22 cellular contexts compared by ENCODE assay signal in genomic region chr15:58916962-58917361, GRCh38. TPM values are rescaled to one million over a fixed set of nuclear protein-coding genes. Genes with fewer than 3 reads are reported as not detected.
DNase-seq lines count a peak whose midpoint lies in the region; ATAC-seq and TF ChIP-seq lines count a peak whose summit lies in the region.
"Had no signal": no experiment of that assay in that cellular context is flagged by ENCODE, and none has a peak within 500 bp of the region (broad histone marks: within the 10 kb centered on the region; RNA-seq: fewer than 3 reads in every experiment).

No MANE protein-coding gene starts in this region.

- H3K36me3 ChIP-seq in psoas muscle (ENCODE audit: insufficient read depth in 1 of 2, low read depth in 1 of 2) (peaks cover 3 to 43% of the 10 kb centered on the region in 2 donors), subcutaneous abdominal adipose tissue (ENCODE audit: control insufficient read depth in 5 of 5, insufficient read depth in 5 of 5, low read length in 5 of 5) (peaks cover 6 to 30% (median 25%) of the 10 kb centered on the region in 5 donors)

- H3K27ac ChIP-seq in psoas muscle (peak overlapping the region; percentile 24), subcutaneous abdominal adipose tissue (ENCODE audit: low read depth, low read length) (peak overlapping the region; percentile 14)
- H3K27ac ChIP-seq: 22Rv1, BLaER1, C4-2B had no signal

- no peaks in the 10 kb centered on the region for H3K9me3 Mint-ChIP-seq in activated naive CD8-positive, alpha-beta T cell (ENCODE audit: low read depth)
- no peaks in the 10 kb centered on the region for H3K9me3 Mint-ChIP-seq in activated naive CD8-positive, alpha-beta T cell treated with anti-CD3 and anti-CD28 coated beads, Interleukin-2, amount 50 U/mL, for 24 hours
- H3K9me3 Mint-ChIP-seq in activated T-helper 17 cell treated with anti-CD3 and anti-CD28 coated beads, Interleukin-2, amount 50 U/mL, for 72 hours, result no peaks in the 10 kb centered on the region
- H3K9me3 Mint-ChIP-seq in immature natural killer cell, result no peaks in the 10 kb centered on the region
- H3K9me3 Mint-ChIP-seq: CD4-positive, alpha-beta T cell; CD8-positive, alpha-beta memory T cell; GM23338; H9 had no signal

- no peak for TF ChIP-seq CTCF in psoas muscle (IDR thresholded peaks at IDR 0.05)

- WGBS in psoas muscle, 3 donors, result 66 to 79% (median 78%) methylated on average over 2 of the region's 2 CpGs

- no peak overlapping the region for H3K4me3 Mint-ChIP-seq in activated naive CD8-positive, alpha-beta T cell
- H3K4me3 Mint-ChIP-seq in activated naive CD8-positive, alpha-beta T cell treated with anti-CD3 and anti-CD28 coated beads, Interleukin-2, amount 50 U/mL, for 24 hours, result no peak overlapping the region
- H3K4me3 Mint-ChIP-seq in activated T-helper 17 cell treated with anti-CD3 and anti-CD28 coated beads, Interleukin-2, amount 50 U/mL, for 72 hours, result no peak overlapping the region
- no peak overlapping the region for H3K4me3 Mint-ChIP-seq in immature natural killer cell
- H3K4me3 Mint-ChIP-seq: B cell; CD4-positive, alpha-beta T cell; GM23338; H9 had no signal

- no peaks in the 10 kb centered on the region for H3K9me3 ChIP-seq in psoas muscle
- no peaks in the 10 kb centered on the region for H3K9me3 ChIP-seq in subcutaneous abdominal adipose tissue (ENCODE audit: control insufficient read depth in 5 of 5, low read length in 5 of 5)
- H3K9me3 ChIP-seq: BLaER1 had no signal

- intact Hi-C loops in psoas muscle (cut with DNase I), result no loop called here

- H3K27me3 ChIP-seq in psoas muscle (ENCODE audit: insufficient read depth in 3 of 3, low read length in 2 of 3) (no peaks in the 10 kb centered on the region), subcutaneous abdominal adipose tissue (ENCODE audit: control insufficient read depth in 5 of 5, insufficient read depth in 4 of 5, low read length in 5 of 5) (no peaks in the 10 kb centered on the region)
- H3K27me3 ChIP-seq: BLaER1 had no signal

- peaks cover 36% of the 10 kb centered on the region for H3K4me1 Mint-ChIP-seq in activated naive CD8-positive, alpha-beta T cell (ENCODE audit: low read depth)
- peaks cover 17% of the 10 kb centered on the region for H3K4me1 Mint-ChIP-seq in activated naive CD8-positive, alpha-beta T cell treated with anti-CD3 and anti-CD28 coated beads, Interleukin-2, amount 50 U/mL, for 24 hours
- H3K4me1 Mint-ChIP-seq in activated T-helper 17 cell treated with anti-CD3 and anti-CD28 coated beads, Interleukin-2, amount 50 U/mL, for 72 hours, result peaks cover 3% of the 10 kb centered on the region
- peaks cover 33 to 65% of the 10 kb centered on the region in 2 donors for H3K4me1 Mint-ChIP-seq in immature natural killer cell

- H3K9ac ChIP-seq in subcutaneous abdominal adipose tissue (ENCODE audit: low read length in 5 of 5), result no peak overlapping the region
- H3K9ac ChIP-seq: BLaER1 had no signal

- no peak overlapping the region for H3K4me3 ChIP-seq in psoas muscle
- H3K4me3 ChIP-seq in subcutaneous abdominal adipose tissue (ENCODE audit: low read depth in 1 of 5, low read length in 5 of 5), result no peak overlapping the region
- H3K4me3 ChIP-seq: BLaER1, GM12878, GM23338 had no signal

- peaks cover 21% of the 10 kb centered on the region for H3K4me1 ChIP-seq in psoas muscle
- H3K4me1 ChIP-seq in subcutaneous abdominal adipose tissue (ENCODE audit: control insufficient read depth in 5 of 5, insufficient read depth in 5 of 5, low read length in 5 of 5), result peaks cover 0 to 32% (median 6%) of the 10 kb centered on the region in 5 donors
- H3K4me1 ChIP-seq: BLaER1 had no signal

- H3K27ac Mint-ChIP-seq in activated naive CD8-positive, alpha-beta T cell, result peak overlapping the region; percentile 4
- no peak overlapping the region for H3K27ac Mint-ChIP-seq in activated naive CD8-positive, alpha-beta T cell treated with anti-CD3 and anti-CD28 coated beads, Interleukin-2, amount 50 U/mL, for 24 hours
- peak overlapping the region; percentile 9 for H3K27ac Mint-ChIP-seq in activated T-helper 17 cell treated with anti-CD3 and anti-CD28 coated beads, Interleukin-2, amount 50 U/mL, for 72 hours
- peak overlapping the region in 2 of 6 donors; percentile 13 to 63 for H3K27ac Mint-ChIP-seq in immature natural killer cell
- H3K27ac Mint-ChIP-seq: B cell; CD4-positive, alpha-beta T cell; GM23338; H9 had no signal

- ATAC-seq in activated naive CD8-positive, alpha-beta T cell treated with anti-CD3 and anti-CD28 coated beads, Interleukin-2, amount 50 U/mL, for 24 hours, result no peak
- no peak for ATAC-seq in activated T-helper 17 cell treated with anti-CD3 and anti-CD28 coated beads, Interleukin-2, amount 50 U/mL, for 72 hours (replicated peaks)
- peak; percentile 48 to 55 (median 50) for ATAC-seq in psoas muscle
- ATAC-seq: GM12878, GM23338, HCT116 had no signal

- H3K36me3 Mint-ChIP-seq in activated naive CD8-positive, alpha-beta T cell, result peaks cover 16% of the 10 kb centered on the region
- peaks cover 36% of the 10 kb centered on the region for H3K36me3 Mint-ChIP-seq in activated naive CD8-positive, alpha-beta T cell treated with anti-CD3 and anti-CD28 coated beads, Interleukin-2, amount 50 U/mL, for 24 hours (ENCODE audit: low read depth)
- peaks cover 84% of the 10 kb centered on the region for H3K36me3 Mint-ChIP-seq in activated T-helper 17 cell treated with anti-CD3 and anti-CD28 coated beads, Interleukin-2, amount 50 U/mL, for 72 hours (ENCODE audit: low read depth)
- H3K36me3 Mint-ChIP-seq in immature natural killer cell, result peaks cover 9 to 20% (median 13%) of the 10 kb centered on the region in 3 donors

- no peaks in the 10 kb centered on the region for H3K27me3 Mint-ChIP-seq in activated naive CD8-positive, alpha-beta T cell
- H3K27me3 Mint-ChIP-seq in activated naive CD8-positive, alpha-beta T cell treated with anti-CD3 and anti-CD28 coated beads, Interleukin-2, amount 50 U/mL, for 24 hours, result no peaks in the 10 kb centered on the region
- no peaks in the 10 kb centered on the region for H3K27me3 Mint-ChIP-seq in activated T-helper 17 cell treated with anti-CD3 and anti-CD28 coated beads, Interleukin-2, amount 50 U/mL, for 72 hours
- H3K27me3 Mint-ChIP-seq in immature natural killer cell (ENCODE audit: low read depth in 3 of 3), result peaks cover 0 to 6% (median 0%) of the 10 kb centered on the region in 3 donors
- H3K27me3 Mint-ChIP-seq: B cell; CD4-positive, alpha-beta T cell; CD8-positive, alpha-beta memory T cell had no signal

- DNase-seq in activated naive CD8-positive, alpha-beta T cell treated with anti-CD3 and anti-CD28 coated beads, Interleukin-2, amount 50 U/mL, for 24 hours, result no peak
- DNase-seq in psoas muscle, result no peak
- DNase-seq in stimulated activated naive CD4-positive, alpha-beta T cell treated with Interleukin-2 at 50 U/mL for 16 hours (lab: John Stamatoyannopoulos, UW), result no peak
- no peak for DNase-seq in immature natural killer cell
- DNase-seq in dedifferentiated amniotic fluid mesenchymal stem cell (ENCODE audit: extremely low spot score), result no peak
- DNase-seq: CD4-positive, alpha-beta T cell; CD8-positive, alpha-beta memory T cell; DMS 273 treated with DMSO at 0.1 percent for 48 hours; DMS79; EL; GDM1; H9 had no signal

RNA-seq across cellular contexts. Expression of gene SLTM, which starts 16.5 kb away (rescaled TPM):
- 10 to 100 TPM; 62.8 to 94.6 TPM for total RNA-seq in activated T-helper 17 cell treated with anti-CD3 and anti-CD28 coated beads, Interleukin-2, amount 50 U/mL, for 72 hours
- total RNA-seq in psoas muscle, result 10 to 100 TPM; 32.6 to 63.6 (median 40.5) TPM
- 10 to 100 TPM; 35.5 to 67.4 (median 54.2) TPM for polyA plus RNA-seq in psoas muscle
- polyA plus RNA-seq in immature natural killer cell, result 100 to 1,000 TPM in 1 of 3 donors, 10 to 100 TPM in 2; 17.3 to 100 (median 66.7) TPM

Comparison
In these comparisons a context has a peak if more than half of its experiments do, and no peak if none do; other contexts are left out.
1. ATAC-seq: peak in psoas muscle (4 of 4); none in activated naive CD8-positive, alpha-beta T cell treated with anti-CD3 and anti-CD28 coated beads, Interleukin-2, amount 50 U/mL, for 24 hours (single experiment) and activated T-helper 17 cell treated with anti-CD3 and anti-CD28 coated beads, Interleukin-2, amount 50 U/mL, for 72 hours (single experiment).